Comparison of ENCODE assay signal across 1 cellular context in genomic region chr9:93204470-93205043, GRCh38.
TF ChIP-seq lines count a peak whose summit lies in the region.

No MANE protein-coding gene starts in this region.

TF ChIP-seq in SK-N-SH treated with all-trans-retinoic acid at 6 μM for 48 hours, 23 proteins besides CTCF, POLR2A, EP300 and RAD21 (continued from another document):
- TF ChIP-seq POU6F1 (CRISPR knock-in tag; IDR thresholded peaks at IDR 0.05; ENCODE audit: borderline replicate concordance, low read depth), result no peak
- no peak for TF ChIP-seq TSHZ2 (CRISPR knock-in tag; IDR thresholded peaks at IDR 0.05)
- no peak for TF ChIP-seq ZC3H10 (CRISPR knock-in tag; IDR thresholded peaks at IDR 0.05)
- TF ChIP-seq ZNF70 (CRISPR knock-in tag; IDR thresholded peaks at IDR 0.05), result no peak
- TF ChIP-seq CREB5 (CRISPR knock-in tag; IDR thresholded peaks at IDR 0.05; ENCODE audit: low read depth), result no peak
- no peak for TF ChIP-seq CSDC2 (CRISPR knock-in tag; IDR thresholded peaks at IDR 0.05)
- no peak for TF ChIP-seq TOX (CRISPR knock-in tag; IDR thresholded peaks at IDR 0.05; ENCODE audit: borderline replicate concordance)
- TF ChIP-seq TCF4 (CRISPR knock-in tag; IDR thresholded peaks at IDR 0.05; ENCODE audit: borderline replicate concordance), result no peak
TF ChIP-seq in SK-N-SH treated with all-trans-retinoic acid at 6 μM for 48 hours: peak in this region for 0.
